26 cellular contexts compared by ENCODE assay signal in genomic region chr1:149929847-149930246, GRCh38. TPM values are rescaled to one million over a fixed set of nuclear protein-coding genes. Genes with fewer than 3 reads are reported as not detected.
DNase-seq lines count a peak whose midpoint lies in the region; ATAC-seq and TF ChIP-seq lines count a peak whose summit lies in the region.
"Had no signal": no experiment of that assay in that cellular context is flagged by ENCODE, and none has a peak within 500 bp of the region (broad histone marks: within the 10 kb centered on the region; RNA-seq: fewer than 3 reads in every experiment).

No MANE protein-coding gene starts in this region.

- POLR2A ChIA-PET in activated CD4-positive, alpha-beta memory T cell treated with anti-CD3 and anti-CD28 coated beads, Interleukin-2, amount 10 ng/mL, durations not matched to agents 7 days and 5 days (lab: Charles Lee) = interaction anchor here (1.0 to 7.4 kb wide), 4 partner anchors 9 to 258 kb away, joined by 3 to 160 read pairs (median 21); a partner anchor contains a TSS
- POLR2A ChIA-PET in activated CD4-positive, alpha-beta memory T cell treated with anti-CD3 and anti-CD28 coated beads for 36 hours (lab: Charles Lee) = interaction anchor here (1.1 to 2.8 kb wide), 2 partner anchors 9 to 43 kb away, joined by 4 to 34 read pairs; a partner anchor contains a TSS

- peaks cover 31% of the 10 kb centered on the region for H3K36me3 Mint-ChIP-seq in activated CD4-positive, alpha-beta memory T cell treated with anti-CD3 and anti-CD28 coated beads, Interleukin-2, amount 10 ng/mL, durations not matched to agents 7 days and 5 days (ENCODE audit: low read depth)
- peaks cover 17% of the 10 kb centered on the region for H3K36me3 Mint-ChIP-seq in activated CD4-positive, alpha-beta memory T cell treated with anti-CD3 and anti-CD28 coated beads for 36 hours

- H3K9ac ChIP-seq in mesendoderm (ENCODE audit: low read length) = no peak overlapping the region
- H3K9ac ChIP-seq: BLaER1 had no signal

- peaks cover 24% of the 10 kb centered on the region for H3K79me2 ChIP-seq in mesendoderm (ENCODE audit: control insufficient read depth, insufficient read depth, low read length)

- no peak for DNase-seq in activated CD4-positive, alpha-beta memory T cell treated with anti-CD3 and anti-CD28 coated beads, Interleukin-2, amount 10 ng/mL, durations not matched to agents 7 days and 5 days
- no peak for DNase-seq in activated CD4-positive, alpha-beta memory T cell treated with anti-CD3 and anti-CD28 coated beads for 36 hours
- DNase-seq in mesendoderm (no peak), thoracic aorta (ENCODE audit: low spot score) (no peak), NCI-H82 treated with DMSO at 0.1 percent for 48 hours (lab: John Stamatoyannopoulos, UW; ENCODE audit: unreplicated experiment) (no peak), HT-29 (ENCODE audit: low spot score) (no peak)
- no peak for DNase-seq in stimulated activated CD4-positive, alpha-beta T cell treated with anti-CD3 and anti-CD28 coated beads, Interleukin-12 subunit alpha, Interleukin-12 subunit beta, amount 100 ng/mL, for 4 hours
- DNase-seq: activated naive CD4-positive, alpha-beta T cell treated with anti-CD3 and anti-CD28 coated beads for 36 hours; activated T-cell treated with anti-CD3 and anti-CD28 coated beads for 4 hours; DMS153; GOT3; MG63; midbrain; NCI-H2227 treated with DMSO at 0.1 percent for 48 hours; NCI-H774; PC-3; SHP77; stimulated activated CD4-positive, alpha-beta T cell treated with anti-CD3 and anti-CD28 coated beads, Interleukin-4, amount 100 ng/mL, for 24 hours; stimulated activated naive CD8-positive, alpha-beta T cell treated with anti-CD3 and anti-CD28 coated beads, Interleukin-15, amount 100 ng/mL, for 72 hours; uterus had no signal

- no peak overlapping the region for H3K27ac Mint-ChIP-seq in activated CD4-positive, alpha-beta memory T cell treated with anti-CD3 and anti-CD28 coated beads, Interleukin-2, amount 10 ng/mL, durations not matched to agents 7 days and 5 days
- no peak overlapping the region for H3K27ac Mint-ChIP-seq in activated CD4-positive, alpha-beta memory T cell treated with anti-CD3 and anti-CD28 coated beads for 36 hours
- H3K27ac Mint-ChIP-seq: stimulated activated naive CD8-positive, alpha-beta T cell treated with anti-CD3 and anti-CD28 coated beads, Interleukin-15, amount 100 ng/mL, for 72 hours had no signal

- no CpG with 5 or more reads among the region's 2 CpGs for WGBS in mesendoderm (ENCODE audit: extremely low coverage, insufficient coverage, low lambda C conversion rate)

- H3K4me2 ChIP-seq in mesendoderm (ENCODE audit: low read length) = no peak overlapping the region
- H3K4me2 ChIP-seq: BLaER1, smooth muscle cell had no signal

- no peak overlapping the region for H4K8ac ChIP-seq in mesendoderm (ENCODE audit: low read depth, low read length)

- H3K79me1 ChIP-seq in mesendoderm (ENCODE audit: low read length) = peaks cover 14% of the 10 kb centered on the region

- no peak overlapping the region for H3K23ac ChIP-seq in mesendoderm (ENCODE audit: low read length)

- peak overlapping the region; percentile 25 for H3K56ac ChIP-seq in mesendoderm (ENCODE audit: low read length)

- no peak for TF ChIP-seq CTCF in thoracic aorta (IDR thresholded peaks at IDR 0.05)

- peaks cover 66% of the 10 kb centered on the region for H3K4me1 Mint-ChIP-seq in activated CD4-positive, alpha-beta memory T cell treated with anti-CD3 and anti-CD28 coated beads, Interleukin-2, amount 10 ng/mL, durations not matched to agents 7 days and 5 days
- H3K4me1 Mint-ChIP-seq in activated CD4-positive, alpha-beta memory T cell treated with anti-CD3 and anti-CD28 coated beads for 36 hours (ENCODE audit: low read depth) = peaks cover 34% of the 10 kb centered on the region

- H2BK5ac ChIP-seq in mesendoderm (ENCODE audit: low read length) = no peak overlapping the region

- H3K27me3 ChIP-seq in mesendoderm (ENCODE audit: insufficient read depth, low read length, poor library complexity) (no peaks in the 10 kb centered on the region), thoracic aorta (replicated peaks; ENCODE audit: insufficient read depth) (no peaks in the 10 kb centered on the region)
- H3K27me3 ChIP-seq: BLaER1, MG63, uterus had no signal

- H3K4me3 Mint-ChIP-seq in activated CD4-positive, alpha-beta memory T cell treated with anti-CD3 and anti-CD28 coated beads, Interleukin-2, amount 10 ng/mL, durations not matched to agents 7 days and 5 days = peak overlapping the region; percentile 30
- no peak overlapping the region for H3K4me3 Mint-ChIP-seq in activated CD4-positive, alpha-beta memory T cell treated with anti-CD3 and anti-CD28 coated beads for 36 hours
- H3K4me3 Mint-ChIP-seq: activated naive CD4-positive, alpha-beta T cell treated with anti-CD3 and anti-CD28 coated beads for 36 hours; stimulated activated naive CD8-positive, alpha-beta T cell treated with anti-CD3 and anti-CD28 coated beads, Interleukin-15, amount 100 ng/mL, for 72 hours had no signal

- intact Hi-C loops in activated CD4-positive, alpha-beta memory T cell treated with anti-CD3 and anti-CD28 coated beads for 36 hours (cut with micrococcal nuclease) = no loop called here

- H3K36me3 ChIP-seq in mesendoderm (ENCODE audit: control insufficient read depth, insufficient read depth, low read length) (peaks cover 9% of the 10 kb centered on the region), thoracic aorta (peaks cover 54% of the 10 kb centered on the region)
- H3K36me3 ChIP-seq: uterus had no signal

- no peaks in the 10 kb centered on the region for H3K27me3 Mint-ChIP-seq in activated CD4-positive, alpha-beta memory T cell treated with anti-CD3 and anti-CD28 coated beads, Interleukin-2, amount 10 ng/mL, durations not matched to agents 7 days and 5 days
- no peaks in the 10 kb centered on the region for H3K27me3 Mint-ChIP-seq in activated CD4-positive, alpha-beta memory T cell treated with anti-CD3 and anti-CD28 coated beads for 36 hours
- H3K27me3 Mint-ChIP-seq: stimulated activated naive CD8-positive, alpha-beta T cell treated with anti-CD3 and anti-CD28 coated beads, Interleukin-15, amount 100 ng/mL, for 72 hours had no signal

- no peak overlapping the region for H3K18ac ChIP-seq in mesendoderm (ENCODE audit: low read length)

- ATAC-seq in thoracic aorta (ENCODE audit: insufficient number of reproducible peaks, low FRiP score, low read depth) = no peak
- ATAC-seq: PC-3; stimulated activated naive CD8-positive, alpha-beta T cell treated with anti-CD3 and anti-CD28 coated beads, Interleukin-15, amount 100 ng/mL, for 72 hours had no signal

- H4K5ac ChIP-seq in mesendoderm (ENCODE audit: low read length) = no peak overlapping the region

- H3K4me1 ChIP-seq in mesendoderm (ENCODE audit: control insufficient read depth, low read depth, low read length) = peaks cover 5% of the 10 kb centered on the region
- H3K4me1 ChIP-seq in thoracic aorta (ENCODE audit: control insufficient read depth in 1 of 2, low read depth in 2 of 2) = peaks cover 17 to 38% of the 10 kb centered on the region in 2 donors

- CTCF ChIA-PET in activated CD4-positive, alpha-beta memory T cell treated with anti-CD3 and anti-CD28 coated beads, Interleukin-2, amount 10 ng/mL, durations not matched to agents 7 days and 5 days (lab: Charles Lee) = no interaction called here
- CTCF ChIA-PET in activated CD4-positive, alpha-beta memory T cell treated with anti-CD3 and anti-CD28 coated beads for 36 hours (lab: Charles Lee) = interaction anchor here (1.1 to 1.2 kb wide), 2 partner anchors 121 to 137 kb away, joined by 3 read pairs; no protein-coding TSS in a partner anchor

- H2BK15ac ChIP-seq in mesendoderm (replicated peaks; ENCODE audit: low read depth) = no peak overlapping the region

- peak overlapping the region; percentile 52 for H3K27ac ChIP-seq in angular gyrus (ENCODE audit: low read depth, low read length)
- H3K27ac ChIP-seq in mesendoderm (ENCODE audit: low read depth, low read length) = no peak overlapping the region
- H3K27ac ChIP-seq in thoracic aorta = peak overlapping the region; percentile 14 to 36
- H3K27ac ChIP-seq: BLaER1, neutrophil, VCaP had no signal

- H3K4ac ChIP-seq in mesendoderm (ENCODE audit: low read depth, low read length) = no peak overlapping the region

- H3K4me3 ChIP-seq in mesendoderm (ENCODE audit: low read length) = no peak overlapping the region
- H3K4me3 ChIP-seq in thoracic aorta = no peak overlapping the region
- H3K4me3 ChIP-seq: BLaER1, MG63, smooth muscle cell, uterus had no signal

- H3K9me3 ChIP-seq in thoracic aorta = no peaks in the 10 kb centered on the region
- H3K9me3 ChIP-seq: BLaER1, MG63, neutrophil, uterus had no signal

- no peak overlapping the region for H2AK5ac ChIP-seq in mesendoderm (ENCODE audit: low read length)

- no peaks in the 10 kb centered on the region for H3K9me3 Mint-ChIP-seq in activated CD4-positive, alpha-beta memory T cell treated with anti-CD3 and anti-CD28 coated beads, Interleukin-2, amount 10 ng/mL, durations not matched to agents 7 days and 5 days
- H3K9me3 Mint-ChIP-seq in activated CD4-positive, alpha-beta memory T cell treated with anti-CD3 and anti-CD28 coated beads for 36 hours = no peaks in the 10 kb centered on the region
- H3K9me3 Mint-ChIP-seq: activated naive CD4-positive, alpha-beta T cell treated with anti-CD3 and anti-CD28 coated beads for 36 hours; IgD-negative memory B cell; stimulated activated naive CD8-positive, alpha-beta T cell treated with anti-CD3 and anti-CD28 coated beads, Interleukin-15, amount 100 ng/mL, for 72 hours had no signal

- no peak overlapping the region for H2BK120ac ChIP-seq in mesendoderm (ENCODE audit: low read depth, low read length)

RNA-seq across cellular contexts. Expression of gene SF3B4, which starts 2.2 kb away (rescaled TPM):
- 10 to 100 TPM; 82.3 to 84.3 TPM for total RNA-seq in activated CD4-positive, alpha-beta memory T cell treated with anti-CD3 and anti-CD28 coated beads, Interleukin-2, amount 10 ng/mL, durations not matched to agents 7 days and 5 days
- total RNA-seq in activated CD4-positive, alpha-beta memory T cell treated with anti-CD3 and anti-CD28 coated beads for 36 hours = 10 to 100 TPM; 72.7 to 75.7 TPM
- 146 TPM for polyA plus RNA-seq in mesendoderm (2013, experiment 1 of 2)
- polyA plus RNA-seq in mesendoderm (2013, experiment 2 of 2) = 148 TPM
- 10 to 100 TPM; 14.5 to 15.4 TPM for total RNA-seq in thoracic aorta
- 13.3 and 14.8 TPM in 2 replicates for total RNA-seq in HT-29 (2014; rRNA removed; shearing (Covaris generic))

RNA-seq across cellular contexts. Expression of gene MTMR11, which starts 6.8 kb away (rescaled TPM):
- total RNA-seq in activated CD4-positive, alpha-beta memory T cell treated with anti-CD3 and anti-CD28 coated beads, Interleukin-2, amount 10 ng/mL, durations not matched to agents 7 days and 5 days = 10 to 100 TPM; 19.2 to 20.7 TPM
- 1 to 10 TPM; 1.7 to 2.2 TPM for total RNA-seq in activated CD4-positive, alpha-beta memory T cell treated with anti-CD3 and anti-CD28 coated beads for 36 hours
- polyA plus RNA-seq in mesendoderm (2013, experiment 1 of 2) = 1.5 TPM
- polyA plus RNA-seq in mesendoderm (2013, experiment 2 of 2) = 1.6 TPM
- 10 to 100 TPM; 50.8 to 53.7 TPM for total RNA-seq in thoracic aorta
- total RNA-seq in HT-29 (2014; rRNA removed; shearing (Covaris generic)) = 4.8 and 6.8 TPM in 2 replicates
- polyA plus RNA-seq: IgD-negative memory B cell had no signal

RNA-seq across cellular contexts. Expression of gene SV2A, which starts 12.2 kb away (rescaled TPM):
- total RNA-seq in activated CD4-positive, alpha-beta memory T cell treated with anti-CD3 and anti-CD28 coated beads, Interleukin-2, amount 10 ng/mL, durations not matched to agents 7 days and 5 days = 10 to 100 TPM; 14.4 to 15.2 TPM
- total RNA-seq in activated CD4-positive, alpha-beta memory T cell treated with anti-CD3 and anti-CD28 coated beads for 36 hours = 1 to 10 TPM; 9.6 to 9.8 TPM
- polyA plus RNA-seq in mesendoderm (2013, experiment 1 of 2) = 27.6 TPM
- polyA plus RNA-seq in mesendoderm (2013, experiment 2 of 2) = 28.5 TPM
- total RNA-seq in thoracic aorta = 10 to 100 TPM; 22.7 to 24.3 TPM
- 0.08 TPM in 1 of 2 replicates, not detected in the other for total RNA-seq in HT-29 (2014; rRNA removed; shearing (Covaris generic))
- total RNA-seq: PC-3 had no signal

RNA-seq across cellular contexts. Expression of gene BOLA1, which starts 30.5 kb away (rescaled TPM):
- 10 to 100 TPM; 24.9 to 27.2 TPM for total RNA-seq in activated CD4-positive, alpha-beta memory T cell treated with anti-CD3 and anti-CD28 coated beads, Interleukin-2, amount 10 ng/mL, durations not matched to agents 7 days and 5 days
- total RNA-seq in activated CD4-positive, alpha-beta memory T cell treated with anti-CD3 and anti-CD28 coated beads for 36 hours = 10 to 100 TPM; 27.9 to 29.6 TPM
- 6.0 TPM for polyA plus RNA-seq in mesendoderm (2013, experiment 1 of 2)
- 6.8 TPM for polyA plus RNA-seq in mesendoderm (2013, experiment 2 of 2)
- total RNA-seq in thoracic aorta = 10 to 100 TPM; 25.7 to 46.0 TPM
- 17.8 and 20.4 TPM in 2 replicates for total RNA-seq in HT-29 (2014; rRNA removed; shearing (Covaris generic))
